ENCODE assay signal across 25 cellular contexts in genomic region chr5:148934895-148935400, GRCh38.
"Had no signal": no experiment of that assay in that cellular context is flagged by ENCODE, and none has a peak within 500 bp of the region (broad histone marks: within the 10 kb centered on the region; RNA-seq: fewer than 3 reads in every experiment).

No MANE protein-coding gene starts in this region.

- H3K27ac ChIP-seq: adrenal gland, Peyer's patch, RWPE1, SJCRH30, VCaP had no signal

- H3K27me3 ChIP-seq: adrenal gland, Peyer's patch had no signal

- H3K4me3 ChIP-seq: adrenal gland, Peyer's patch, SJCRH30 had no signal

- DNase-seq: activated CD4-positive, alpha-beta memory T cell treated with anti-CD3 and anti-CD28 coated beads, Interleukin-2, amount 10 ng/mL, durations not matched to agents 7 days and 5 days; activated CD4-positive, alpha-beta T cell treated with anti-CD3 and anti-CD28 coated beads for 36 hours; activated CD4-positive, alpha-beta T cell treated with anti-CD3 and anti-CD28 coated beads, Interleukin-2, amount 50 U/mL, for 1 hour; activated CD4-positive, CD25-positive, alpha-beta regulatory T cell; activated CD8-positive, alpha-beta memory T cell treated with anti-CD3 and anti-CD28 coated beads, Interleukin-2, amount 50 U/mL, for 4 hours; activated gamma-delta T cell treated with Interleukin-2 at 50 U/mL for 16 hours; activated naive CD4-positive, alpha-beta T cell treated with anti-CD3 and anti-CD28 coated beads, Interleukin-2, amount 50 U/mL, for 16 hours; activated naive CD8-positive, alpha-beta T cell treated with anti-CD3 and anti-CD28 coated beads, Interleukin-2, amount 10 ng/mL, durations not matched to agents 7 days and 5 days; activated T-cell treated with anti-CD3 and anti-CD28 coated beads, Interleukin-2, amount 50 U/mL, for 72 hours; adrenal gland; aorta; Kasumi-1; NCI-H1105 treated with DMSO at 0.1 percent for 48 hours; NCI-H146; NCI-H187 treated with DMSO at 0.1 percent for 48 hours; NCI-H2081 treated with DMSO at 0.1 percent for 48 hours; NCI-H446; NCI-H524; Peyer's patch; Right ventricle myocardium superior; SJCRH30; SK-N-SH; T-helper 1 cell had no signal

- H3K9me3 ChIP-seq: adrenal gland, Peyer's patch, SJCRH30, SK-N-SH had no signal

- H3K4me1 ChIP-seq: adrenal gland, SJCRH30 had no signal

- ATAC-seq: activated CD4-positive, alpha-beta T cell treated with anti-CD3 and anti-CD28 coated beads for 36 hours; activated T-cell treated with anti-CD3 and anti-CD28 coated beads, Interleukin-2, amount 50 U/mL, for 72 hours had no signal

- H3K4me2 ChIP-seq: SK-N-SH had no signal

- H3K9ac ChIP-seq: SK-N-SH had no signal

- H3K36me3 ChIP-seq: adrenal gland, Peyer's patch, SJCRH30 had no signal
